Comparison of ENCODE assay signal across 4 cellular contexts in genomic region chr16:74370338-74371135, GRCh38. TPM values are rescaled to one million over a fixed set of nuclear protein-coding genes. Genes with fewer than 3 reads are reported as not detected.
"Had no signal": no experiment of that assay in that cellular context is flagged by ENCODE, and none has a peak within 500 bp of the region (broad histone marks: within the 10 kb centered on the region; RNA-seq: fewer than 3 reads in every experiment).

No MANE protein-coding gene starts in this region.

RNA-seq across cellular contexts. Expression of gene NPIPB15, which starts 5.6 kb away (rescaled TPM):
- total RNA-seq: lower lobe of right lung had no signal
- polyA plus RNA-seq: neural cell had no signal

RNA-seq across cellular contexts. Expression of gene CLEC18B, which starts 50.7 kb away (rescaled TPM):
- total RNA-seq: mononuclear cell, urinary bladder had no signal
